Comparison of ENCODE assay signal across 1 cellular context in the genomic region with DNA sequence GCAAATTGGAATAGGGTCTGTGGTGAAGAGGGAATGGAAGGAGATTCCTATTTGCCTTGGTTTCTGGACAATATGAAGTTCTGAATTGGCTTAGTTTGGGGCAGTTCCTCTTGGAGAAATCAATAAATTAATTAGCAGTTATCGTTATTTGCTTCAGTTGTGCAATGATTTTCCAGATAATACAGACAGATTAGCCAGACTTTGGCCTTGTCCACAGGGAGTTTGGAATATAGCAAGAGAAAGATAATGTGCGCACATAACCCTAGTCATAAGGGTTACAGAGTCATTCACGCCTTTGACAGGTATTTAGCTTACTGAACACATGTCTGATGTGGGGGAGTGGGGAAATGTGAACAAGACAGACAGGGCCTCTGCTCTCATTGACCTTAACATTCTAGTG.
TF ChIP-seq lines count a peak whose summit lies in the region.

No MANE protein-coding gene starts in this region.

TF ChIP-seq in HepG2, 621 proteins besides CTCF, POLR2A, EP300 and RAD21 (continued from another document and continues in another):
- TF ChIP-seq, protein P1, sequence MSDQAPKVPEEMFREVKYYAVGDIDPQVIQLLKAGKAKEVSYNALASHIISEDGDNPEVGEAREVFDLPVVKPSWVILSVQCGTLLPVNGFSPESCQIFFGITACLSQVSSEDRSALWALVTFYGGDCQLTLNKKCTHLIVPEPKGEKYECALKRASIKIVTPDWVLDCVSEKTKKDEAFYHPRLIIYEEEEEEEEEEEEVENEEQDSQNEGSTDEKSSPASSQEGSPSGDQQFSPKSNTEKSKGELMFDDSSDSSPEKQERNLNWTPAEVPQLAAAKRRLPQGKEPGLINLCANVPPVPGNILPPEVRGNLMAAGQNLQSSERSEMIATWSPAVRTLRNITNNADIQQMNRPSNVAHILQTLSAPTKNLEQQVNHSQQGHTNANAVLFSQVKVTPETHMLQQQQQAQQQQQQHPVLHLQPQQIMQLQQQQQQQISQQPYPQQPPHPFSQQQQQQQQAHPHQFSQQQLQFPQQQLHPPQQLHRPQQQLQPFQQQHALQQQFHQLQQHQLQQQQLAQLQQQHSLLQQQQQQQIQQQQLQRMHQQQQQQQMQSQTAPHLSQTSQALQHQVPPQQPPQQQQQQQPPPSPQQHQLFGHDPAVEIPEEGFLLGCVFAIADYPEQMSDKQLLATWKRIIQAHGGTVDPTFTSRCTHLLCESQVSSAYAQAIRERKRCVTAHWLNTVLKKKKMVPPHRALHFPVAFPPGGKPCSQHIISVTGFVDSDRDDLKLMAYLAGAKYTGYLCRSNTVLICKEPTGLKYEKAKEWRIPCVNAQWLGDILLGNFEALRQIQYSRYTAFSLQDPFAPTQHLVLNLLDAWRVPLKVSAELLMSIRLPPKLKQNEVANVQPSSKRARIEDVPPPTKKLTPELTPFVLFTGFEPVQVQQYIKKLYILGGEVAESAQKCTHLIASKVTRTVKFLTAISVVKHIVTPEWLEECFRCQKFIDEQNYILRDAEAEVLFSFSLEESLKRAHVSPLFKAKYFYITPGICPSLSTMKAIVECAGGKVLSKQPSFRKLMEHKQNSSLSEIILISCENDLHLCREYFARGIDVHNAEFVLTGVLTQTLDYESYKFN (CRISPR knock-in tag; conservative IDR thresholded peaks at IDR 0.05): peak; percentile 35; the same call in 1 of the 2 replicates
- TF ChIP-seq ZNF180 (CRISPR knock-in tag; IDR thresholded peaks at IDR 0.05; ENCODE audit: borderline replicate concordance, low read depth) (no peak), ZNF383 (CRISPR knock-in tag; IDR thresholded peaks at IDR 0.05; ENCODE audit: borderline replicate concordance) (no peak), HNF4A (CRISPR knock-in tag; IDR thresholded peaks at IDR 0.05) (peak; percentile 52), SIN3A (IDR thresholded peaks at IDR 0.05; ENCODE audit: borderline replicate concordance, low read depth, low read length) (0 out of 2 replicates have a peak, but pooled peaks have one; percentile 55), IRF2 (CRISPR knock-in tag; IDR thresholded peaks at IDR 0.05) (0 out of 2 replicates have a peak, but pooled peaks have one; percentile 50), ZNF577 (CRISPR knock-in tag; IDR thresholded peaks at IDR 0.05; ENCODE audit: borderline replicate concordance, low read depth) (no peak), ZFY (CRISPR knock-in tag; IDR thresholded peaks at IDR 0.05) (no peak), SOX6 (IDR thresholded peaks at IDR 0.05) (no peak), SOX6 (CRISPR knock-in tag; IDR thresholded peaks at IDR 0.05) (no peak), ZKSCAN8 (CRISPR knock-in tag; IDR thresholded peaks at IDR 0.05; ENCODE audit: borderline replicate concordance) (no peak), FOXC1 (CRISPR knock-in tag; IDR thresholded peaks at IDR 0.05; ENCODE audit: borderline replicate concordance) (no peak), ZBTB8A (CRISPR knock-in tag; IDR thresholded peaks at IDR 0.05; ENCODE audit: borderline replicate concordance, low read depth) (no peak), SAP130 (CRISPR knock-in tag; IDR thresholded peaks at IDR 0.05; ENCODE audit: low read depth) (peak; percentile 56; the same call in 1 of the 2 replicates), TBX3 (IDR thresholded peaks at IDR 0.05; ENCODE audit: borderline replicate concordance) (no peak), ZNF567 (CRISPR knock-in tag; IDR thresholded peaks at IDR 0.05; ENCODE audit: borderline replicate concordance) (0 out of 2 replicates have a peak, but pooled peaks have one; percentile 8), NR2F6 (IDR thresholded peaks at IDR 0.05) (no peak), NR2F6 (CRISPR knock-in tag; IDR thresholded peaks at IDR 0.05) (0 out of 2 replicates have a peak, but pooled peaks have one; percentile 7), ZNF296 (CRISPR knock-in tag; conservative IDR thresholded peaks at IDR 0.05) (no peak), ERF (CRISPR knock-in tag; IDR thresholded peaks at IDR 0.05) (0 out of 2 replicates have a peak, but pooled peaks have one; percentile 13), XRCC5 (optimal IDR thresholded peaks at IDR 0.05; ENCODE audit: low read length) (no peak), TBX2 (CRISPR knock-in tag; IDR thresholded peaks at IDR 0.05; ENCODE audit: borderline replicate concordance) (no peak), ZNF496 (CRISPR knock-in tag; IDR thresholded peaks at IDR 0.05; ENCODE audit: insufficient replicate concordance) (no peak), HDAC2 (CRISPR knock-in tag; IDR thresholded peaks at IDR 0.05) (peak; percentile 21; the same call in 1 of the 2 replicates), MLLT10 (CRISPR knock-in tag; IDR thresholded peaks at IDR 0.05) (no peak), FOXK1 (CRISPR knock-in tag; IDR thresholded peaks at IDR 0.05; ENCODE audit: borderline replicate concordance, low read depth) (no peak), ZNF891 (CRISPR knock-in tag; IDR thresholded peaks at IDR 0.05) (no peak), ZNF441 (CRISPR knock-in tag; IDR thresholded peaks at IDR 0.05; ENCODE audit: borderline replicate concordance) (no peak), ZNF788 (CRISPR knock-in tag; IDR thresholded peaks at IDR 0.05; ENCODE audit: borderline replicate concordance) (0 out of 2 replicates have a peak, but pooled peaks have one; percentile 43), MXI1 (IDR thresholded peaks at IDR 0.05; ENCODE audit: borderline replicate concordance, low read depth, low read length) (peak; percentile 25; the same call in 1 of the 3 replicates), CEBPG (CRISPR knock-in tag; IDR thresholded peaks at IDR 0.05) (peak; percentile 37; the same call in 1 of the 2 replicates), NKX3-1 (CRISPR knock-in tag; IDR thresholded peaks at IDR 0.05) (no peak), MIXL1 (CRISPR knock-in tag; IDR thresholded peaks at IDR 0.05) (peak; percentile 37; the same call in 1 of the 2 replicates), PRPF4 (IDR thresholded peaks at IDR 0.05; ENCODE audit: low read depth, low read length, poor library complexity, severe bottlenecking) (no peak), SSRP1 (CRISPR knock-in tag; IDR thresholded peaks at IDR 0.05) (peak; percentile 59; the same call in 1 of the 2 replicates), MTA1 (CRISPR knock-in tag; IDR thresholded peaks at IDR 0.05; ENCODE audit: borderline replicate concordance) (no peak), ZBTB1 (CRISPR knock-in tag; IDR thresholded peaks at IDR 0.05; ENCODE audit: borderline replicate concordance) (no peak)
- TF ChIP-seq, protein P2, sequence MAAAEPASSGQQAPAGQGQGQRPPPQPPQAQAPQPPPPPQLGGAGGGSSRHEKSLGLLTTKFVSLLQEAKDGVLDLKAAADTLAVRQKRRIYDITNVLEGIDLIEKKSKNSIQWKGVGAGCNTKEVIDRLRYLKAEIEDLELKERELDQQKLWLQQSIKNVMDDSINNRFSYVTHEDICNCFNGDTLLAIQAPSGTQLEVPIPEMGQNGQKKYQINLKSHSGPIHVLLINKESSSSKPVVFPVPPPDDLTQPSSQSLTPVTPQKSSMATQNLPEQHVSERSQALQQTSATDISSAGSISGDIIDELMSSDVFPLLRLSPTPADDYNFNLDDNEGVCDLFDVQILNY (CRISPR knock-in tag; conservative IDR thresholded peaks at IDR 0.05): no peak
- TF ChIP-seq, protein P3, sequence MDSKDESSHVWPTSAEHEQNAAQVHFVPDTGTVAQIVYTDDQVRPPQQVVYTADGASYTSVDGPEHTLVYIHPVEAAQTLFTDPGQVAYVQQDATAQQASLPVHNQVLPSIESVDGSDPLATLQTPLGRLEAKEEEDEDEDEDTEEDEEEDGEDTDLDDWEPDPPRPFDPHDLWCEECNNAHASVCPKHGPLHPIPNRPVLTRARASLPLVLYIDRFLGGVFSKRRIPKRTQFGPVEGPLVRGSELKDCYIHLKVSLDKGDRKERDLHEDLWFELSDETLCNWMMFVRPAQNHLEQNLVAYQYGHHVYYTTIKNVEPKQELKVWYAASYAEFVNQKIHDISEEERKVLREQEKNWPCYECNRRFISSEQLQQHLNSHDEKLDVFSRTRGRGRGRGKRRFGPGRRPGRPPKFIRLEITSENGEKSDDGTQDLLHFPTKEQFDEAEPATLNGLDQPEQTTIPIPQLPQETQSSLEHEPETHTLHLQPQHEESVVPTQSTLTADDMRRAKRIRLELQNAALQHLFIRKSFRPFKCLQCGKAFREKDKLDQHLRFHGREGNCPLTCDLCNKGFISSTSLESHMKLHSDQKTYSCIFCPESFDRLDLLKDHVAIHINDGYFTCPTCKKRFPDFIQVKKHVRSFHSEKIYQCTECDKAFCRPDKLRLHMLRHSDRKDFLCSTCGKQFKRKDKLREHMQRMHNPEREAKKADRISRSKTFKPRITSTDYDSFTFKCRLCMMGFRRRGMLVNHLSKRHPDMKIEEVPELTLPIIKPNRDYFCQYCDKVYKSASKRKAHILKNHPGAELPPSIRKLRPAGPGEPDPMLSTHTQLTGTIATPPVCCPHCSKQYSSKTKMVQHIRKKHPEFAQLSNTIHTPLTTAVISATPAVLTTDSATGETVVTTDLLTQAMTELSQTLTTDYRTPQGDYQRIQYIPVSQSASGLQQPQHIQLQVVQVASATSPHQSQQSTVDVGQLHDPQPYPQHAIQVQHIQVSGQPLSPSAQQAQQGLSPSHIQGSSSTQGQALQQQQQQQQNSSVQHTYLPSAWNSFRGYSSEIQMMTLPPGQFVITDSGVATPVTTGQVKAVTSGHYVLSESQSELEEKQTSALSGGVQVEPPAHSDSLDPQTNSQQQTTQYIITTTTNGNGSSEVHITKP (CRISPR knock-in tag; IDR thresholded peaks at IDR 0.05; ENCODE audit: low read depth): no peak
- TF ChIP-seq, protein P4, sequence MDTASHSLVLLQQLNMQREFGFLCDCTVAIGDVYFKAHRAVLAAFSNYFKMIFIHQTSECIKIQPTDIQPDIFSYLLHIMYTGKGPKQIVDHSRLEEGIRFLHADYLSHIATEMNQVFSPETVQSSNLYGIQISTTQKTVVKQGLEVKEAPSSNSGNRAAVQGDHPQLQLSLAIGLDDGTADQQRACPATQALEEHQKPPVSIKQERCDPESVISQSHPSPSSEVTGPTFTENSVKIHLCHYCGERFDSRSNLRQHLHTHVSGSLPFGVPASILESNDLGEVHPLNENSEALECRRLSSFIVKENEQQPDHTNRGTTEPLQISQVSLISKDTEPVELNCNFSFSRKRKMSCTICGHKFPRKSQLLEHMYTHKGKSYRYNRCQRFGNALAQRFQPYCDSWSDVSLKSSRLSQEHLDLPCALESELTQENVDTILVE (CRISPR knock-in tag; IDR thresholded peaks at IDR 0.05): peak; percentile 53; the same call in 1 of the 2 replicates
- TF ChIP-seq, protein P5, sequence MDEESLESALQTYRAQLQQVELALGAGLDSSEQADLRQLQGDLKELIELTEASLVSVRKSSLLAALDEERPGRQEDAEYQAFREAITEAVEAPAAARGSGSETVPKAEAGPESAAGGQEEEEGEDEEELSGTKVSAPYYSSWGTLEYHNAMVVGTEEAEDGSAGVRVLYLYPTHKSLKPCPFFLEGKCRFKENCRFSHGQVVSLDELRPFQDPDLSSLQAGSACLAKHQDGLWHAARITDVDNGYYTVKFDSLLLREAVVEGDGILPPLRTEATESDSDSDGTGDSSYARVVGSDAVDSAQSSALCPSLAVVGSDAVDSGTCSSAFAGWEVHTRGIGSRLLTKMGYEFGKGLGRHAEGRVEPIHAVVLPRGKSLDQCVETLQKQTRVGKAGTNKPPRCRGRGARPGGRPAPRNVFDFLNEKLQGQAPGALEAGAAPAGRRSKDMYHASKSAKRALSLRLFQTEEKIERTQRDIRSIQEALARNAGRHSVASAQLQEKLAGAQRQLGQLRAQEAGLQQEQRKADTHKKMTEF (CRISPR knock-in tag; IDR thresholded peaks at IDR 0.05): 0 out of 2 replicates have a peak, but pooled peaks have one; percentile 15
- TF ChIP-seq, protein P6, sequence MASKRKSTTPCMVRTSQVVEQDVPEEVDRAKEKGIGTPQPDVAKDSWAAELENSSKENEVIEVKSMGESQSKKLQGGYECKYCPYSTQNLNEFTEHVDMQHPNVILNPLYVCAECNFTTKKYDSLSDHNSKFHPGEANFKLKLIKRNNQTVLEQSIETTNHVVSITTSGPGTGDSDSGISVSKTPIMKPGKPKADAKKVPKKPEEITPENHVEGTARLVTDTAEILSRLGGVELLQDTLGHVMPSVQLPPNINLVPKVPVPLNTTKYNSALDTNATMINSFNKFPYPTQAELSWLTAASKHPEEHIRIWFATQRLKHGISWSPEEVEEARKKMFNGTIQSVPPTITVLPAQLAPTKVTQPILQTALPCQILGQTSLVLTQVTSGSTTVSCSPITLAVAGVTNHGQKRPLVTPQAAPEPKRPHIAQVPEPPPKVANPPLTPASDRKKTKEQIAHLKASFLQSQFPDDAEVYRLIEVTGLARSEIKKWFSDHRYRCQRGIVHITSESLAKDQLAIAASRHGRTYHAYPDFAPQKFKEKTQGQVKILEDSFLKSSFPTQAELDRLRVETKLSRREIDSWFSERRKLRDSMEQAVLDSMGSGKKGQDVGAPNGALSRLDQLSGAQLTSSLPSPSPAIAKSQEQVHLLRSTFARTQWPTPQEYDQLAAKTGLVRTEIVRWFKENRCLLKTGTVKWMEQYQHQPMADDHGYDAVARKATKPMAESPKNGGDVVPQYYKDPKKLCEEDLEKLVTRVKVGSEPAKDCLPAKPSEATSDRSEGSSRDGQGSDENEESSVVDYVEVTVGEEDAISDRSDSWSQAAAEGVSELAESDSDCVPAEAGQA (IDR thresholded peaks at IDR 0.05; ENCODE audit: low read depth): no peak
- TF ChIP-seq, protein P6 (CRISPR knock-in tag; IDR thresholded peaks at IDR 0.05; ENCODE audit: borderline replicate concordance): no peak
- TF ChIP-seq, protein P7, sequence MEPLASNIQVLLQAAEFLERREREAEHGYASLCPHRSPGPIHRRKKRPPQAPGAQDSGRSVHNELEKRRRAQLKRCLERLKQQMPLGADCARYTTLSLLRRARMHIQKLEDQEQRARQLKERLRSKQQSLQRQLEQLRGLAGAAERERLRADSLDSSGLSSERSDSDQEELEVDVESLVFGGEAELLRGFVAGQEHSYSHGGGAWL (CRISPR knock-in tag; IDR thresholded peaks at IDR 0.05): no peak
- TF ChIP-seq, protein P8, sequence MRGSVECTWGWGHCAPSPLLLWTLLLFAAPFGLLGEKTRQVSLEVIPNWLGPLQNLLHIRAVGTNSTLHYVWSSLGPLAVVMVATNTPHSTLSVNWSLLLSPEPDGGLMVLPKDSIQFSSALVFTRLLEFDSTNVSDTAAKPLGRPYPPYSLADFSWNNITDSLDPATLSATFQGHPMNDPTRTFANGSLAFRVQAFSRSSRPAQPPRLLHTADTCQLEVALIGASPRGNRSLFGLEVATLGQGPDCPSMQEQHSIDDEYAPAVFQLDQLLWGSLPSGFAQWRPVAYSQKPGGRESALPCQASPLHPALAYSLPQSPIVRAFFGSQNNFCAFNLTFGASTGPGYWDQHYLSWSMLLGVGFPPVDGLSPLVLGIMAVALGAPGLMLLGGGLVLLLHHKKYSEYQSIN (CRISPR knock-in tag; IDR thresholded peaks at IDR 0.05; ENCODE audit: borderline replicate concordance): no peak
